Comparison of ENCODE assay signal across 21 cellular contexts in genomic region chr2:207991944-207992343, GRCh38.
"Had no signal": no experiment of that assay in that cellular context is flagged by ENCODE, and none has a peak within 500 bp of the region (broad histone marks: within the 10 kb centered on the region; RNA-seq: fewer than 3 reads in every experiment).

No MANE protein-coding gene starts in this region.

- DNase-seq: Kasumi-1, MM.1S, NCI-H1092 treated with DMSO at 0.1 percent for 48 hours, NCI-H1436, NCI-H187, NCI-H2029, NCI-H2081 treated with DMSO at 0.1 percent for 48 hours, NCI-H2171, NCI-H226, NCI-H446, NCI-H510A, NCI-H524 treated with DMSO at 0.1 percent for 48 hours, NCI-H69, NCI-H774, SHP77 had no signal

- H3K27me3 Mint-ChIP-seq: IgD-negative memory B cell had no signal

- H3K4me3 Mint-ChIP-seq: IgD-negative memory B cell had no signal

- H3K27ac ChIP-seq: KMS-11, RWPE1 had no signal

- H3K4me3 ChIP-seq: K562 had no signal

- ATAC-seq: K562, Panc1, SK-N-SH treated with all-trans-retinoic acid at 6 μM for 48 hours had no signal

- H3K9ac ChIP-seq: KMS-11 had no signal

- H3K27ac Mint-ChIP-seq: IgD-negative memory B cell had no signal
